Comparison of ENCODE assay signal across 18 cellular contexts in the genomic region with DNA sequence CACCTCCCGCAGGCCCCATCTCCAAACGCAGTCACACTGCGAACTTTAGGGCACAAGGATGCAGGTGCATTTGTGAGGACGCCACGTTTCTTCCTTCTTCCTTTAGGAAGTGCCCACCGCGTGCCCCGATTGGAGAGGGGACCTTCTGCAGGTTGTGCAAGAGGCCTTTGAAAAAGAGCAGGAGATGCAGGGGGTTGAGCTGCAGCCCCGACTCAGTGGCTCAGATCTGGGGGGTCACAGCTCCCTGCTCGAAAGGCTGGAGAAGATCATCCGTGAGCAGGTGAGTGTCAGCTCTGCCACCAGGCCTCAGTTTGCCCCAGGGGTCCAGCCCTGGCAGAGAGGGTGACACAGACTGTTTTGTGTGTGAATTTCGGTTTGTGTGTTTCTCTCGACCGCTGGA. TPM values are rescaled to one million over a fixed set of nuclear protein-coding genes. Genes with fewer than 3 reads are reported as not detected.
DNase-seq lines count a peak whose midpoint lies in the region; ATAC-seq and TF ChIP-seq lines count a peak whose summit lies in the region.
"Had no signal": no experiment of that assay in that cellular context is flagged by ENCODE, and none has a peak within 500 bp of the region (broad histone marks: within the 10 kb centered on the region; RNA-seq: fewer than 3 reads in every experiment).

No MANE protein-coding gene starts in this region.

- POLR2A ChIA-PET in activated CD8-positive, alpha-beta T cell treated with anti-CD3 and anti-CD28 coated beads for 36 hours (lab: Charles Lee), result interaction anchor here (0.7 kb wide), 1 partner anchor 30 kb away, joined by 4 read pairs; no protein-coding TSS in a partner anchor

- H3K27ac ChIP-seq in spleen, result no peak overlapping the region
- H3K27ac ChIP-seq in esophagus squamous epithelium, result no peak overlapping the region

- H3K9me3 Mint-ChIP-seq in activated naive CD8-positive, alpha-beta T cell (ENCODE audit: low read depth), result no peaks in the 10 kb centered on the region
- no peaks in the 10 kb centered on the region for H3K9me3 Mint-ChIP-seq in activated naive CD8-positive, alpha-beta T cell treated with anti-CD3 and anti-CD28 coated beads, Interleukin-2, amount 50 U/mL, for 24 hours
- no peaks in the 10 kb centered on the region for H3K9me3 Mint-ChIP-seq in activated CD8-positive, alpha-beta T cell treated with anti-CD3 and anti-CD28 coated beads for 36 hours
- H3K9me3 Mint-ChIP-seq: CD4-positive, CD25-positive, alpha-beta regulatory T cell; IgD-negative memory B cell had no signal

- H3K27ac Mint-ChIP-seq in activated naive CD8-positive, alpha-beta T cell, result peak overlapping the region; percentile 58
- no peak overlapping the region for H3K27ac Mint-ChIP-seq in activated naive CD8-positive, alpha-beta T cell treated with anti-CD3 and anti-CD28 coated beads, Interleukin-2, amount 50 U/mL, for 24 hours
- peak overlapping the region; percentile 36 for H3K27ac Mint-ChIP-seq in activated CD8-positive, alpha-beta T cell treated with anti-CD3 and anti-CD28 coated beads for 36 hours
- H3K27ac Mint-ChIP-seq: CD4-positive, CD25-positive, alpha-beta regulatory T cell; IgD-negative memory B cell had no signal

- intact Hi-C loops in activated CD8-positive, alpha-beta T cell treated with anti-CD3 and anti-CD28 coated beads for 36 hours (cut with micrococcal nuclease), result no loop called here
- intact Hi-C loops in spleen (cut with DNase I; ENCODE audit: low total_unique reads), result no loop called here
- intact Hi-C loops in esophagus squamous epithelium (cut with DNase I), result no loop called here

- CTCF ChIA-PET in activated CD8-positive, alpha-beta T cell treated with anti-CD3 and anti-CD28 coated beads for 36 hours (lab: Charles Lee), result no interaction called here

- H3K4me3 ChIP-seq in iPS-15b (ENCODE audit: low read depth, low read length) (no peak overlapping the region), spleen (no peak overlapping the region), esophagus squamous epithelium (no peak overlapping the region)

- H3K36me3 Mint-ChIP-seq in activated naive CD8-positive, alpha-beta T cell, result peaks cover 11% of the 10 kb centered on the region
- H3K36me3 Mint-ChIP-seq in activated naive CD8-positive, alpha-beta T cell treated with anti-CD3 and anti-CD28 coated beads, Interleukin-2, amount 50 U/mL, for 24 hours (ENCODE audit: low read depth), result peaks cover 29% of the 10 kb centered on the region
- H3K36me3 Mint-ChIP-seq in activated CD8-positive, alpha-beta T cell treated with anti-CD3 and anti-CD28 coated beads for 36 hours (ENCODE audit: low read depth), result peaks cover 18% of the 10 kb centered on the region

- H3K9me3 ChIP-seq in iPS-15b (ENCODE audit: control insufficient read depth, insufficient read depth, low read length) (no peaks in the 10 kb centered on the region), spleen (no peaks in the 10 kb centered on the region), esophagus squamous epithelium (no peaks in the 10 kb centered on the region)
- H3K9me3 ChIP-seq: BE2C had no signal

- H3K36me3 ChIP-seq in iPS-15b (ENCODE audit: control insufficient read depth, insufficient read depth, low read length), result peaks cover 38% of the 10 kb centered on the region
- H3K36me3 ChIP-seq in spleen, result peaks cover 0 to 91% (median 63%) of the 10 kb centered on the region in 6 donors
- H3K36me3 ChIP-seq in esophagus squamous epithelium, result peaks cover 26 to 94% (median 48%) of the 10 kb centered on the region in 3 donors

- no peak for TF ChIP-seq CTCF in activated CD8-positive, alpha-beta T cell treated with anti-CD3 and anti-CD28 coated beads for 36 hours (IDR thresholded peaks at IDR 0.05)
- TF ChIP-seq CTCF in spleen (IDR thresholded peaks at IDR 0.05 in 8 of 11, conservative IDR thresholded peaks at IDR 0.05 in 3 of 11) (no peak), esophagus squamous epithelium (IDR thresholded peaks at IDR 0.05) (no peak)

- 91 to 96% (median 95%) methylated on average over 14 of the region's 14 CpGs for WGBS in spleen, 5 donors
- 85% methylated on average over 4 of the region's 14 CpGs; no CpG with 5 or more reads in 1 of the 2 donors for WGBS in esophagus squamous epithelium, 2 donors

- DNase-seq in activated naive CD8-positive, alpha-beta T cell treated with anti-CD3 and anti-CD28 coated beads, Interleukin-2, amount 50 U/mL, for 24 hours, result no peak
- DNase-seq in activated CD8-positive, alpha-beta T cell treated with anti-CD3 and anti-CD28 coated beads for 36 hours, result no peak
- DNase-seq in spleen, result peak; percentile 47
- DNase-seq in esophagus squamous epithelium (lab: John Stamatoyannopoulos, UW), result no peak
- DNase-seq in dermis blood vessel endothelial cell, result no peak
- DNase-seq: BE2C; CD4-positive, CD25-positive, alpha-beta regulatory T cell; DND-41; Karpas-422; NCI-H1436; NCI-H1930; NCI-H345; NCI-H524 treated with DMSO at 0.1 percent for 48 hours; SIG-M5 had no signal

- TF ChIP-seq POLR2A in spleen (IDR thresholded peaks at IDR 0.05) (no peak), esophagus squamous epithelium (IDR thresholded peaks at IDR 0.05) (no peak)

- H3K27me3 Mint-ChIP-seq in activated naive CD8-positive, alpha-beta T cell, result no peaks in the 10 kb centered on the region
- H3K27me3 Mint-ChIP-seq in activated naive CD8-positive, alpha-beta T cell treated with anti-CD3 and anti-CD28 coated beads, Interleukin-2, amount 50 U/mL, for 24 hours, result no peaks in the 10 kb centered on the region
- no peaks in the 10 kb centered on the region for H3K27me3 Mint-ChIP-seq in activated CD8-positive, alpha-beta T cell treated with anti-CD3 and anti-CD28 coated beads for 36 hours
- H3K27me3 Mint-ChIP-seq: CD4-positive, CD25-positive, alpha-beta regulatory T cell; IgD-negative memory B cell had no signal

- H3K9ac ChIP-seq in iPS-15b (ENCODE audit: low read depth, low read length), result peak overlapping the region; percentile 16

- ATAC-seq in activated naive CD8-positive, alpha-beta T cell treated with anti-CD3 and anti-CD28 coated beads, Interleukin-2, amount 50 U/mL, for 24 hours, result no peak
- ATAC-seq in activated CD8-positive, alpha-beta T cell treated with anti-CD3 and anti-CD28 coated beads for 36 hours, result no peak
- no peak for ATAC-seq in HG03439 (IDR thresholded peaks at IDR 0.05; ENCODE audit: unreplicated experiment)

- H3K4me3 Mint-ChIP-seq in activated naive CD8-positive, alpha-beta T cell, result peak overlapping the region; percentile 59
- no peak overlapping the region for H3K4me3 Mint-ChIP-seq in activated naive CD8-positive, alpha-beta T cell treated with anti-CD3 and anti-CD28 coated beads, Interleukin-2, amount 50 U/mL, for 24 hours
- H3K4me3 Mint-ChIP-seq in activated CD8-positive, alpha-beta T cell treated with anti-CD3 and anti-CD28 coated beads for 36 hours, result no peak overlapping the region
- H3K4me3 Mint-ChIP-seq: IgD-negative memory B cell had no signal

- peaks cover 2% of the 10 kb centered on the region for H3K4me1 ChIP-seq in iPS-15b (ENCODE audit: control insufficient read depth, insufficient read depth, low read length)
- peaks cover 0 to 20% (median 3%) of the 10 kb centered on the region in 6 donors for H3K4me1 ChIP-seq in spleen
- no peaks in the 10 kb centered on the region for H3K4me1 ChIP-seq in esophagus squamous epithelium
- H3K4me1 ChIP-seq: BE2C had no signal

- H3K4me1 Mint-ChIP-seq in activated naive CD8-positive, alpha-beta T cell (ENCODE audit: low read depth), result peaks cover 42% of the 10 kb centered on the region
- H3K4me1 Mint-ChIP-seq in activated naive CD8-positive, alpha-beta T cell treated with anti-CD3 and anti-CD28 coated beads, Interleukin-2, amount 50 U/mL, for 24 hours, result peaks cover 24% of the 10 kb centered on the region
- peaks cover 22% of the 10 kb centered on the region for H3K4me1 Mint-ChIP-seq in activated CD8-positive, alpha-beta T cell treated with anti-CD3 and anti-CD28 coated beads for 36 hours (ENCODE audit: low read depth)

- no peaks in the 10 kb centered on the region for H3K27me3 ChIP-seq in iPS-15b (ENCODE audit: control insufficient read depth, insufficient read depth, low read length)
- no peaks in the 10 kb centered on the region for H3K27me3 ChIP-seq in spleen (replicated peaks in 1 of 7)
- no peaks in the 10 kb centered on the region for H3K27me3 ChIP-seq in esophagus squamous epithelium
- H3K27me3 ChIP-seq: BE2C had no signal

RNA-seq across cellular contexts. Expression of a gene that starts 31.2 kb away (rescaled TPM):
- 10 to 100 TPM; 30.9 to 34.1 TPM for total RNA-seq in activated CD8-positive, alpha-beta T cell treated with anti-CD3 and anti-CD28 coated beads for 36 hours
- 10 to 100 TPM; 50.1 to 96.7 (median 68.6) TPM for total RNA-seq in spleen
- polyA plus RNA-seq in spleen, result 10 to 100 TPM; 14.7 to 22.2 (median 22.1) TPM
- total RNA-seq in esophagus squamous epithelium, result 10 to 100 TPM; 16.7 to 40.3 (median 33.0) TPM
- total RNA-seq in dermis blood vessel endothelial cell, result 43.6 and 49.5 TPM in 2 replicates
